ENCODE assay signal across 7 cellular contexts in genomic region chr7:36287371-36288241, GRCh38.
DNase-seq lines count a peak whose midpoint lies in the region; ATAC-seq lines count a peak whose summit lies in the region.

No MANE protein-coding gene starts in this region.

- intact Hi-C loops in right cardiac atrium (cut with DNase I): loop anchor here in 2 of 4 donors (5.0 kb wide), 1 partner anchor 130 kb away; no protein-coding TSS in a partner anchor

- ATAC-seq in GM18873 (IDR thresholded peaks at IDR 0.05; ENCODE audit: low FRiP score, unreplicated experiment): peak; percentile 34
- peak; percentile 26 for ATAC-seq in HG03139 (IDR thresholded peaks at IDR 0.05; ENCODE audit: unreplicated experiment)
- no peak for ATAC-seq in right cardiac atrium

- H3K27ac ChIP-seq in right cardiac atrium (ENCODE audit: low read length) (peak overlapping the region; percentile 57), substantia nigra (ENCODE audit: low read depth, low read length, poor library complexity, severe bottlenecking) (peak overlapping the region; percentile 79)

- WGBS in right cardiac atrium: 64% methylated on average over 19 of the region's 19 CpGs

- peaks cover 5% of the 10 kb centered on the region for H3K4me1 ChIP-seq in right cardiac atrium (ENCODE audit: control insufficient read depth, insufficient read depth, low read length)

- no peaks in the 10 kb centered on the region for H3K27me3 ChIP-seq in right cardiac atrium (ENCODE audit: control insufficient read depth, insufficient read depth)

- DNase-seq in T follicular helper cell (ENCODE audit: low read depth) (peak; percentile 19), right cardiac atrium (no peak), substantia nigra (lab: John Stamatoyannopoulos, UW) (peak in 7 of 49 donors; percentile 13 to 51 (median 40)), cerebellar cortex (ENCODE audit: low spot score) (no peak), SHP77 treated with DMSO at 0.1 percent for 48 hours (lab: John Stamatoyannopoulos, UW) (no peak)

- H3K9me3 ChIP-seq in right cardiac atrium (ENCODE audit: control insufficient read depth, low read length): no peaks in the 10 kb centered on the region

- H3K4me3 ChIP-seq in right cardiac atrium (ENCODE audit: low read length): no peak overlapping the region

Comparison
In these comparisons a context has a peak if more than half of its experiments do, and no peak if none do; other contexts are left out.
1. ATAC-seq: peak in GM18873 (single experiment) and HG03139 (single experiment); none in right cardiac atrium (0 of 2).